In genomic region chr20:14928083-14928482, GRCh38 we compare ENCODE assay signal across 1 cellular context.
A peak's percentile ranks its signal among the peaks of the same experiment; 100 is the strongest.
TF ChIP-seq lines count a peak whose summit lies in the region.

No MANE protein-coding gene starts in this region.

TF ChIP-seq in HepG2, 621 proteins besides CTCF, POLR2A, EP300 and RAD21:
- TF ChIP-seq ZBTB26 (CRISPR knock-in tag; IDR thresholded peaks at IDR 0.05; ENCODE audit: borderline replicate concordance) = no peak
- peak; percentile 93 for TF ChIP-seq NFE2L2 (IDR thresholded peaks at IDR 0.05; ENCODE audit: low read length)
- no peak for TF ChIP-seq SMARCC2 (IDR thresholded peaks at IDR 0.05)
- TF ChIP-seq MAFF (IDR thresholded peaks at IDR 0.05; ENCODE audit: low read depth, low read length) = peak; percentile 61
- TF ChIP-seq ZKSCAN8 (CRISPR knock-in tag; IDR thresholded peaks at IDR 0.05; ENCODE audit: borderline replicate concordance) = no peak
- peak; percentile 63 to 73; a peak in 3 of 4 replicates for TF ChIP-seq MAFK (conservative IDR thresholded peaks at IDR 0.05 in 1 of 2, IDR thresholded peaks at IDR 0.05 in 1 of 2; ENCODE audit: low read length in 2 of 2)
